Comparison of ENCODE assay signal across 28 cellular contexts in genomic region chr7:127541548-127541947, GRCh38.
"Had no signal": no experiment of that assay in that cellular context is flagged by ENCODE, and none has a peak within 500 bp of the region (broad histone marks: within the 10 kb centered on the region; RNA-seq: fewer than 3 reads in every experiment).

No MANE protein-coding gene starts in this region.

- ATAC-seq: effector memory CD8-positive, alpha-beta T cell; esophagus mucosa; foreskin keratinocyte; gastrocnemius medialis; gastroesophageal sphincter; heart left ventricle; heart right ventricle had no signal

- DNase-seq: colonic mucosa; cortex of kidney; dermis blood vessel endothelial cell; dorsolateral prefrontal cortex; effector CD4-positive, alpha-beta T cell; effector CD8-positive, alpha-beta T cell; effector memory CD4-positive, alpha-beta T cell; effector memory CD8-positive, alpha-beta T cell; endodermal cell; erythroblast; esophagus squamous epithelium; foreskin fibroblast; foreskin keratinocyte; foreskin melanocyte; gastrocnemius medialis; glutamatergic neuron; head of caudate nucleus; heart left ventricle; heart right ventricle had no signal

- H3K9me3 ChIP-seq: colonic mucosa, esophagus muscularis mucosa, gastrocnemius medialis, gastroesophageal sphincter had no signal

- H3K36me3 ChIP-seq: colonic mucosa, esophagus muscularis mucosa, esophagus squamous epithelium, gastrocnemius medialis, gastroesophageal sphincter, heart left ventricle, heart right ventricle had no signal

- H3K27ac ChIP-seq: colonic mucosa, coronary artery, dorsolateral prefrontal cortex, epithelial cell of prostate, esophagus muscularis mucosa, esophagus squamous epithelium, foreskin keratinocyte, gastrocnemius medialis, gastroesophageal sphincter, heart left ventricle, heart right ventricle had no signal

- H3K4me3 ChIP-seq: colonic mucosa, coronary artery, dorsolateral prefrontal cortex, esophagus muscularis mucosa, esophagus squamous epithelium, gastrocnemius medialis, gastroesophageal sphincter, heart left ventricle, heart right ventricle had no signal

- FAIRE-seq: colon, endometrium, endothelial cell of umbilical vein, frontal cortex had no signal

- H3K4me1 ChIP-seq: colonic mucosa, foreskin keratinocyte, gastrocnemius medialis had no signal
